ENCODE assay signal across 10 cellular contexts in genomic region chr17:32485261-32485955, GRCh38. TPM values are rescaled to one million over a fixed set of nuclear protein-coding genes. Genes with fewer than 3 reads are reported as not detected.
DNase-seq lines count a peak whose midpoint lies in the region; ATAC-seq, FAIRE-seq and TF ChIP-seq lines count a peak whose summit lies in the region.
"Had no signal": no experiment of that assay in that cellular context is flagged by ENCODE, and none has a peak within 500 bp of the region (broad histone marks: within the 10 kb centered on the region; RNA-seq: fewer than 3 reads in every experiment).

No MANE protein-coding gene starts in this region.

- no peaks in the 10 kb centered on the region for H3K9me3 Mint-ChIP-seq in natural killer cell treated with Interleukin-12 subunit alpha and Interleukin-12 subunit beta and Interleukin-15 and Interleukin-18, amount 100 ng/mL, for 72 hours

- H3K4me1 ChIP-seq in BLaER1 (peaks cover 46% of the 10 kb centered on the region), HEK293 (ENCODE audit: control insufficient read depth, insufficient read depth, low read length) (peaks cover 24% of the 10 kb centered on the region), K562 (replicated peaks in 1 of 2; ENCODE audit: control insufficient read depth in 2 of 2, insufficient read depth in 2 of 2, low read length in 2 of 2) (peaks cover 11 to 45% of the 10 kb centered on the region in 2 experiments; a peak in 4 of 5 replicates)

- H3K4me1 Mint-ChIP-seq in natural killer cell treated with Interleukin-12 subunit alpha and Interleukin-12 subunit beta and Interleukin-15 and Interleukin-18, amount 100 ng/mL, for 72 hours (ENCODE audit: low read depth in 2 of 2): peaks cover 16 to 30% of the 10 kb centered on the region in 2 donors

- POLR2A ChIA-PET in HEK293 (lab: Yijun Ruan, JAX) (interaction anchor here (0.6 kb wide), 1 partner anchor 33 kb away, joined by 4 read pairs; no protein-coding TSS in a partner anchor), K562 (lab: Yijun Ruan, JAX) (interaction anchor here (0.6 to 2.5 kb wide), 4 partner anchors 11 to 307 kb away, joined by 3 to 9 read pairs (median 4); no protein-coding TSS in a partner anchor)

- 74% methylated on average over 7 of the region's 7 CpGs for WGBS in K562 (ENCODE audit: insufficient coverage, low coverage, missing lambda C conversion rate)

- H3K36me3 Mint-ChIP-seq in natural killer cell treated with Interleukin-12 subunit alpha and Interleukin-12 subunit beta and Interleukin-15 and Interleukin-18, amount 100 ng/mL, for 72 hours: peaks cover 10% of the 10 kb centered on the region

- DNase-seq in K562 (ENCODE audit: extremely low read depth in 1 of 4, low spot score in 3 of 4): peak in 1 of 4 experiments; percentile 20
- no peak for DNase-seq in natural killer cell treated with Interleukin-12 subunit alpha and Interleukin-12 subunit beta and Interleukin-15 and Interleukin-18, amount 100 ng/mL, for 72 hours (ENCODE audit: low spot score)
- DNase-seq in NCI-H187 (lab: John Stamatoyannopoulos, UW): no peak
- no peak for DNase-seq in anterior cingulate cortex (lab: John Stamatoyannopoulos, UW)
- no peak for DNase-seq in DMS79 (lab: John Stamatoyannopoulos, UW)
- DNase-seq: effector memory CD4-positive, alpha-beta T cell; NCI-H187 treated with DMSO at 0.1 percent for 48 hours had no signal

- H3K27ac Mint-ChIP-seq in natural killer cell treated with Interleukin-12 subunit alpha and Interleukin-12 subunit beta and Interleukin-15 and Interleukin-18, amount 100 ng/mL, for 72 hours: peak overlapping the region; percentile 47 to 72

- no peak for TF ChIP-seq RAD21 in K562 (CRISPR knock-in tag; conservative IDR thresholded peaks at IDR 0.05 in 1 of 2, IDR thresholded peaks at IDR 0.05 in 1 of 2)

- peak overlapping the region; percentile 91; the same call in 1 of the 2 replicates for H3K27ac ChIP-seq in BLaER1
- H3K27ac ChIP-seq in HEK293 (ENCODE audit: extremely low read depth, low read depth, low read length): 0 out of 2 replicates have a peak overlapping the region, but pooled peaks have one; percentile 80
- peak overlapping the region; percentile 78 for H3K27ac ChIP-seq in K562 (ENCODE audit: extremely low read depth, low read depth, low read length)

- CTCF ChIA-PET in HEK293 (lab: Yijun Ruan, JAX) (interaction anchor here (0.6 to 5.0 kb wide), 11 partner anchors 14 to 285 kb away, joined by 3 to 50 read pairs (median 5); partner anchors contain the start of gene PSMD11), K562 (lab: Yijun Ruan, JAX; ENCODE audit: low intra/inter-chr PET ratio) (no interaction called here)

- in situ Hi-C loops in K562 (cut with MboI): no loop called here

- no peak overlapping the region for H3K9ac ChIP-seq in BLaER1
- peak overlapping the region in 1 of 2 experiments; percentile 62; a peak in 1 of 4 replicates for H3K9ac ChIP-seq in K562 (ENCODE audit: insufficient read depth in 1 of 2, low read depth in 2 of 2, low read length in 2 of 2)

- peak overlapping the region; percentile 91; the same call in 1 of the 2 replicates for H2AFZ ChIP-seq in K562 (ENCODE audit: low read depth, low read length)

- H3K4me3 Mint-ChIP-seq in natural killer cell treated with Interleukin-12 subunit alpha and Interleukin-12 subunit beta and Interleukin-15 and Interleukin-18, amount 100 ng/mL, for 72 hours: peak overlapping the region; percentile 82

- H3K9me3 ChIP-seq in BLaER1 (no peaks in the 10 kb centered on the region), HEK293 (ENCODE audit: control insufficient read depth, insufficient read depth, low read depth, low read length) (no peaks in the 10 kb centered on the region), K562 (replicated peaks; ENCODE audit: control insufficient read depth, insufficient read depth, low read depth, low read length) (no peaks in the 10 kb centered on the region)

- no peak for TF ChIP-seq POLR2A in K562 (conservative IDR thresholded peaks at IDR 0.05)

- H3K4me3 ChIP-seq in BLaER1 (no peak overlapping the region), HEK293 (ENCODE audit: low read depth, low read length) (no peak overlapping the region), K562 (no peak overlapping the region)

- H3K4me2 ChIP-seq in BLaER1 (peak overlapping the region; percentile 82), K562 (ENCODE audit: insufficient read depth, low read length) (no peak overlapping the region; the same call in 1 of the 2 replicates)

- ATAC-seq in K562 (no peak), HG03432 (IDR thresholded peaks at IDR 0.05; ENCODE audit: unreplicated experiment) (no peak)
- no peak for ATAC-seq in natural killer cell treated with Interleukin-12 subunit alpha and Interleukin-12 subunit beta and Interleukin-15 and Interleukin-18, amount 100 ng/mL, for 72 hours

- no TSS peak for BruUV-seq in K562 (replicated peaks; lab: Mats Ljungman, UMichigan)

- peaks cover 17% of the 10 kb centered on the region; the same call in 2 of the 3 replicates for H3K79me2 ChIP-seq in K562 (ENCODE audit: control insufficient read depth, insufficient read depth, low read length)

- H4K20me1 ChIP-seq in BLaER1 (peaks cover 31% of the 10 kb centered on the region), K562 (replicated peaks; ENCODE audit: control insufficient read depth, insufficient read depth, low read length) (peaks cover 10% of the 10 kb centered on the region; the same call in 1 of the 2 replicates)

- TF ChIP-seq CTCF in HEK293 (tag by site-specific recombination; IDR thresholded peaks at IDR 0.05) (no peak), K562 (IDR thresholded peaks at IDR 0.05 in 2 of 3, conservative IDR thresholded peaks at IDR 0.05 in 1 of 3; ENCODE audit: insufficient read depth in 2 of 3, low read depth in 1 of 3, low read length in 3 of 3) (no peak)

- FAIRE-seq in K562 (lab: Jason Lieb, UNC): peak; percentile 79

- no peaks in the 10 kb centered on the region for H3K9me1 ChIP-seq in K562 (ENCODE audit: control insufficient read depth, insufficient read depth, low read length)

- H3K27me3 ChIP-seq in BLaER1 (no peaks in the 10 kb centered on the region), K562 (ENCODE audit: control insufficient read depth in 2 of 2, insufficient read depth in 2 of 2, low read length in 2 of 2) (no peaks in the 10 kb centered on the region)

- intact Hi-C loops in K562 (cut with micrococcal nuclease): loop anchor here (10.0 kb wide), 1 partner anchor 169 kb away; no protein-coding TSS in a partner anchor

- H3K36me3 ChIP-seq in BLaER1 (peaks cover 54% of the 10 kb centered on the region), HEK293 (ENCODE audit: control insufficient read depth in 2 of 2, insufficient read depth in 1 of 2, low read length in 2 of 2) (peaks cover 17 to 52% of the 10 kb centered on the region in 2 experiments; a peak in 2 of 3 replicates), K562 (ENCODE audit: control insufficient read depth, insufficient read depth, low read length) (peaks cover 57% of the 10 kb centered on the region; the same call in 2 of the 3 replicates)

- no peaks in the 10 kb centered on the region for H3K27me3 Mint-ChIP-seq in natural killer cell treated with Interleukin-12 subunit alpha and Interleukin-12 subunit beta and Interleukin-15 and Interleukin-18, amount 100 ng/mL, for 72 hours

- no peak for TF ChIP-seq EP300 in K562 (IDR thresholded peaks at IDR 0.05; ENCODE audit: low read length)

TF ChIP-seq in HEK293, 187 proteins besides CTCF, POLR2A, EP300 and RAD21 (continues in another document):
- no peak for TF ChIP-seq ZNF311 (tag by site-specific recombination; IDR thresholded peaks at IDR 0.05; ENCODE audit: borderline replicate concordance)

RNA-seq across cellular contexts. Expression of gene CDK5R1, which starts 1.4 kb away (rescaled TPM):
- 4.2 and 6.9 TPM in 2 replicates for total RNA-seq in K562 (2011; cell fraction: chromatin; rRNA removed; ENCODE audit: low replicate concordance)
- 5.5 and 5.9 TPM in 2 replicates for total RNA-seq in K562 (2011; cell fraction: nucleolus; rRNA removed)
- total RNA-seq in K562 (2011; cell fraction: nucleoplasm; rRNA removed): 3.9 and 4.9 TPM in 2 replicates
- total RNA-seq in K562 (2014; rRNA removed) (2.5 and 3.1 TPM in 2 replicates), K562 (2014; rRNA removed; fragmentation: Illumina TruSeq; extraction: Trizol) (1.9 and 2.3 TPM in 2 replicates), K562 (2015; rRNA removed; fragmentation: Illumina TruSeq; extraction: Trizol) (2.6 and 3.1 TPM in 2 replicates), K562 (2021) (4.5 and 4.8 TPM in 2 replicates)
- polyA plus RNA-seq in K562 (2011; rRNA removed) (0.79 and 1.4 TPM in 2 replicates), K562 (2014; fragmentation: Illumina TruSeq; extraction: Trizol) (2.4 TPM in 2 replicates), K562 (2014; fragmentation: Nextera tagmentation; extraction: Ambion mirVana) (under 1 TPM; 0.10 to 0.20 TPM), K562 (2014; rRNA removed) (1.8 and 2.0 TPM in 2 replicates)
- polyA plus RNA-seq in K562 (2011; cell fraction: cytosol; rRNA removed): 0.66 and 1.7 TPM in 2 replicates
- 2.0 and 5.0 TPM in 2 replicates for polyA plus RNA-seq in K562 (2011; cell fraction: nucleus; rRNA removed)
- polyA plus RNA-seq in K562 (2012): 1.1 and 2.1 TPM in 2 replicates
- 0.72 and 1.6 TPM in 2 replicates for polyA minus RNA-seq in K562 (2011; rRNA and poly(A)+ RNA removed)
- polyA minus RNA-seq in K562 (2011; cell fraction: cytosol; rRNA and poly(A)+ RNA removed): 1.5 and 2.0 TPM in 2 replicates
- 2.3 and 3.9 TPM in 2 replicates for polyA minus RNA-seq in K562 (2011; cell fraction: nucleus; rRNA and poly(A)+ RNA removed)
- total RNA-seq in natural killer cell treated with Interleukin-12 subunit alpha and Interleukin-12 subunit beta and Interleukin-15 and Interleukin-18, amount 100 ng/mL, for 72 hours: 1 to 10 TPM; 3.7 to 5.9 TPM

RNA-seq across cellular contexts. Expression of gene PSMD11, which starts 41.1 kb away (rescaled TPM):
- 182 and 249 TPM in 2 replicates for total RNA-seq in K562 (2011; cell fraction: chromatin; rRNA removed; ENCODE audit: low replicate concordance)
- total RNA-seq in K562 (2011; cell fraction: nucleolus; rRNA removed): 104 and 110 TPM in 2 replicates
- total RNA-seq in K562 (2011; cell fraction: nucleoplasm; rRNA removed): 139 and 186 TPM in 2 replicates
- total RNA-seq in K562 (2014; rRNA removed): 77.1 and 104 TPM in 2 replicates
- 118 and 128 TPM in 2 replicates for total RNA-seq in K562 (2014; rRNA removed; fragmentation: Illumina TruSeq; extraction: Trizol)
- 109 and 127 TPM in 2 replicates for total RNA-seq in K562 (2015; rRNA removed; fragmentation: Illumina TruSeq; extraction: Trizol)
- 169 and 171 TPM in 2 replicates for total RNA-seq in K562 (2021)
- 97.6 and 185 TPM in 2 replicates for polyA plus RNA-seq in K562 (2011; rRNA removed)
- 51.9 and 80.2 TPM in 2 replicates for polyA plus RNA-seq in K562 (2011; cell fraction: cytosol; rRNA removed)
- 56.7 and 72.5 TPM in 2 replicates for polyA plus RNA-seq in K562 (2011; cell fraction: nucleus; rRNA removed)
- 51.5 and 151 TPM in 2 replicates for polyA plus RNA-seq in K562 (2012)
- 125 and 137 TPM in 2 replicates for polyA plus RNA-seq in K562 (2014; fragmentation: Illumina TruSeq; extraction: Trizol)
- 100 to 1,000 TPM; 316 to 378 TPM for polyA plus RNA-seq in K562 (2014; fragmentation: Nextera tagmentation; extraction: Ambion mirVana)
- 142 and 158 TPM in 2 replicates for polyA plus RNA-seq in K562 (2014; rRNA removed)
- polyA minus RNA-seq in K562 (2011; rRNA and poly(A)+ RNA removed): 138 and 285 TPM in 2 replicates
- 46.8 and 99.5 TPM in 2 replicates for polyA minus RNA-seq in K562 (2011; cell fraction: cytosol; rRNA and poly(A)+ RNA removed)
- polyA minus RNA-seq in K562 (2011; cell fraction: nucleus; rRNA and poly(A)+ RNA removed): 52.4 and 62.1 TPM in 2 replicates
- total RNA-seq in natural killer cell treated with Interleukin-12 subunit alpha and Interleukin-12 subunit beta and Interleukin-15 and Interleukin-18, amount 100 ng/mL, for 72 hours: 100 to 1,000 TPM; 179 to 203 TPM
